Comparison of ENCODE assay signal across 18 cellular contexts in the genomic region with DNA sequence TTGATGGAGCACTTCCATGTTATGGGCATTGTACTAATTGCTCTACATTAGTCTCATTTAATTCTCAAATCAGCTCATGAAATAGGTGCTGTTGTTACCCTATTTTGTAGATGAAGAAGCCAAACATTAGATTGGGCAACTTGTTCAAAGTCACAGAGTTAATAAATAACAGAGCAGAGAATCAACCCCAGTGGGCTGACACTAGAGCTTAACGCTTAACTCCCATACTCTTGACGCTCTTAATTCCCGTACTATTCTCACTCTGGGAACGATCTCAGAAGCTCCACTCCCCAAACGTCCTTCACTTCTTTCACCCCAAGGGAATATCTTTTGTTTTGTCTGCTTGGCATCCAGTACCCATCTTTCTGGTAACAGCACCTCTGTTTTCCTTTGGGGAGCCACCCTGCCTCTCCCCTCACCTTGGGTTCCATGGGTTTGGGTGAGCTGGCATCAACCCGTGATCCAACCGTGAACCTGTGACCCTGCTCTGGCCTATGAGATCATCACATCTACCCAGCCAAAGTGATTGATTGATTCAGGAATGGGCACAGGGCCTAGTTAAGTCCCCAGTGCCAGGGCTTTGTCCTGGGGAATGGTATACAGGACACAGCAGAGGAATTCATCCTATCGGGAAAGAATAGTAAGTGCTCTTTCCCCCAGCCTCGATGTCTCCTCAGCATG.
"Had no signal": no experiment of that assay in that cellular context is flagged by ENCODE, and none has a peak within 500 bp of the region (broad histone marks: within the 10 kb centered on the region; RNA-seq: fewer than 3 reads in every experiment).

No MANE protein-coding gene starts in this region.

- H3K4me3 ChIP-seq: gastroesophageal sphincter, lung, mucosa of descending colon, prostate gland, testis had no signal

- H3K9me3 ChIP-seq: gastroesophageal sphincter, mucosa of descending colon, prostate gland, testis had no signal

- ATAC-seq: gastroesophageal sphincter, mucosa of descending colon, natural killer cell had no signal

- H3K4me1 ChIP-seq: prostate gland, testis had no signal

- FAIRE-seq: bronchial epithelial cell, endometrium, urothelium cell line had no signal

- DNase-seq: activated CD4-positive, alpha-beta memory T cell treated with anti-CD3 and anti-CD28 coated beads for 36 hours; activated CD4-positive, CD25-positive, alpha-beta regulatory T cell treated with anti-CD3 and anti-CD28 coated beads, Interleukin-2, amount 50 U/mL, for 72 hours; activated gamma-delta T cell treated with Interleukin-2 at 50 U/mL for 16 hours; activated naive CD8-positive, alpha-beta T cell treated with anti-CD3 and anti-CD28 coated beads, Interleukin-2, amount 10 ng/mL, durations not matched to agents 7 days and 5 days; activated T-cell treated with anti-CD3 and anti-CD28 coated beads, Interleukin-2, amount 50 U/mL, for 48 hours; anterior cingulate cortex; kidney glomerular epithelial cell; mucosa of descending colon; natural killer cell; nucleus accumbens; stimulated activated CD4-positive, alpha-beta T cell treated with anti-CD3 and anti-CD28 coated beads, Interleukin-4, amount 100 ng/mL, for 1 hour; testis had no signal

- H3K27me3 ChIP-seq: gastroesophageal sphincter, testis had no signal

- H3K36me3 ChIP-seq: gastroesophageal sphincter, prostate gland had no signal

- H3K27ac ChIP-seq: gastroesophageal sphincter, prostate gland, testis had no signal
